ENCODE assay signal across 32 cellular contexts in genomic region chr4:46441116-46441859, GRCh38. TPM values are rescaled to one million over a fixed set of nuclear protein-coding genes. Genes with fewer than 3 reads are reported as not detected.
"Had no signal": no experiment of that assay in that cellular context is flagged by ENCODE, and none has a peak within 500 bp of the region (broad histone marks: within the 10 kb centered on the region; RNA-seq: fewer than 3 reads in every experiment).

No MANE protein-coding gene starts in this region.

- H3K27me3 Mint-ChIP-seq: activated CD4-positive, alpha-beta memory T cell treated with anti-CD3 and anti-CD28 coated beads, Interleukin-2, amount 10 ng/mL, durations not matched to agents 7 days and 5 days; activated CD4-positive, alpha-beta T cell treated with anti-CD3 and anti-CD28 coated beads, Interleukin-2, amount 10 ng/mL, durations not matched to agents 7 days and 5 days; activated naive CD8-positive, alpha-beta T cell treated with anti-CD3 and anti-CD28 coated beads, Interleukin-2, amount 50 U/mL, for 24 hours; activated T-cell treated with anti-CD3 and anti-CD28 coated beads, Interleukin-2, amount 50 U/mL, for 24 hours; activated T-helper 17 cell treated with anti-CD3 and anti-CD28 coated beads, Interleukin-2, amount 50 U/mL, for 72 hours; brain; effector memory CD8-positive, alpha-beta T cell; naive thymus-derived CD4-positive, alpha-beta T cell had no signal

- H3K4me1 Mint-ChIP-seq: activated CD4-positive, alpha-beta memory T cell treated with anti-CD3 and anti-CD28 coated beads, Interleukin-2, amount 10 ng/mL, durations not matched to agents 7 days and 5 days; activated CD4-positive, alpha-beta T cell treated with anti-CD3 and anti-CD28 coated beads, Interleukin-2, amount 10 ng/mL, durations not matched to agents 7 days and 5 days; activated naive CD8-positive, alpha-beta T cell treated with anti-CD3 and anti-CD28 coated beads, Interleukin-2, amount 50 U/mL, for 24 hours; activated T-helper 17 cell treated with anti-CD3 and anti-CD28 coated beads, Interleukin-2, amount 50 U/mL, for 72 hours; brain; naive thymus-derived CD4-positive, alpha-beta T cell; WTC11 had no signal

- H3K27me3 ChIP-seq: pancreas, testis, transverse colon had no signal

- H3K4me1 ChIP-seq: pancreas, prostate gland, testis, transverse colon had no signal

- H3K4me3 ChIP-seq: pancreas, prostate gland, skin epidermis, testis, transverse colon had no signal

- H3K27ac ChIP-seq: pancreas, prostate gland, skin epidermis, testis, transverse colon had no signal

- DNase-seq: activated CD4-positive, alpha-beta memory T cell treated with anti-CD3 and anti-CD28 coated beads, Interleukin-2, amount 10 ng/mL, durations not matched to agents 7 days and 5 days; activated CD4-positive, alpha-beta T cell treated with anti-CD3 and anti-CD28 coated beads for 1 hour; activated CD4-positive, alpha-beta T cell treated with anti-CD3 and anti-CD28 coated beads, Interleukin-2, amount 10 ng/mL, durations not matched to agents 7 days and 5 days; activated CD8-positive, alpha-beta memory T cell treated with anti-CD3 and anti-CD28 coated beads, Interleukin-2, amount 50 U/mL, for 48 hours; activated gamma-delta T cell treated with Interleukin-2 at 50 U/mL for 16 hours; activated naive CD4-positive, alpha-beta T cell treated with anti-CD3 and anti-CD28 coated beads, Interleukin-2, amount 50 U/mL, for 16 hours; activated naive CD8-positive, alpha-beta T cell treated with anti-CD3 and anti-CD28 coated beads, Interleukin-2, amount 50 U/mL, for 24 hours; activated T-cell treated with anti-CD3 and anti-CD28 coated beads, Interleukin-2, amount 50 U/mL, for 24 hours; cortex of kidney; effector memory CD8-positive, alpha-beta T cell; erythroblast; head of caudate nucleus; hippocampal formation; kidney; left colon; midbrain; naive thymus-derived CD4-positive, alpha-beta T cell; pancreas; retina; stimulated activated CD4-positive, alpha-beta T cell treated with anti-CD3 and anti-CD28 coated beads, Interleukin-12 subunit alpha, Interleukin-12 subunit beta, amount 100 ng/mL, for 4 hours; stimulated activated CD4-positive, alpha-beta T cell treated with anti-CD3 and anti-CD28 coated beads, Interleukin-4, amount 100 ng/mL, for 1 hour; stimulated activated naive CD8-positive, alpha-beta T cell treated with anti-CD3 and anti-CD28 coated beads, Interleukin-15, Interleukin-2, amounts not matched to agents 100 U/mL and 50 U/mL, for 24 hours; testis; transverse colon had no signal

- H3K9me3 ChIP-seq: pancreas, prostate gland, testis, transverse colon had no signal

- H3K27ac Mint-ChIP-seq: activated CD4-positive, alpha-beta memory T cell treated with anti-CD3 and anti-CD28 coated beads, Interleukin-2, amount 10 ng/mL, durations not matched to agents 7 days and 5 days; activated CD4-positive, alpha-beta T cell treated with anti-CD3 and anti-CD28 coated beads, Interleukin-2, amount 10 ng/mL, durations not matched to agents 7 days and 5 days; activated naive CD8-positive, alpha-beta T cell treated with anti-CD3 and anti-CD28 coated beads, Interleukin-2, amount 50 U/mL, for 24 hours; activated T-cell treated with anti-CD3 and anti-CD28 coated beads, Interleukin-2, amount 50 U/mL, for 24 hours; activated T-helper 17 cell treated with anti-CD3 and anti-CD28 coated beads, Interleukin-2, amount 50 U/mL, for 72 hours; brain; effector memory CD8-positive, alpha-beta T cell; naive thymus-derived CD4-positive, alpha-beta T cell; WTC11 had no signal

- H3K9me3 Mint-ChIP-seq: activated CD4-positive, alpha-beta memory T cell treated with anti-CD3 and anti-CD28 coated beads, Interleukin-2, amount 10 ng/mL, durations not matched to agents 7 days and 5 days had no signal

- H3K4me3 Mint-ChIP-seq: activated CD4-positive, alpha-beta memory T cell treated with anti-CD3 and anti-CD28 coated beads, Interleukin-2, amount 10 ng/mL, durations not matched to agents 7 days and 5 days; activated CD4-positive, alpha-beta T cell treated with anti-CD3 and anti-CD28 coated beads, Interleukin-2, amount 10 ng/mL, durations not matched to agents 7 days and 5 days; activated naive CD8-positive, alpha-beta T cell treated with anti-CD3 and anti-CD28 coated beads, Interleukin-2, amount 50 U/mL, for 24 hours; activated T-cell treated with anti-CD3 and anti-CD28 coated beads, Interleukin-2, amount 50 U/mL, for 24 hours; activated T-helper 17 cell treated with anti-CD3 and anti-CD28 coated beads, Interleukin-2, amount 50 U/mL, for 72 hours; brain; effector memory CD8-positive, alpha-beta T cell; naive thymus-derived CD4-positive, alpha-beta T cell; WTC11 had no signal

- H3K36me3 Mint-ChIP-seq: brain, WTC11 had no signal

- ATAC-seq: activated naive CD8-positive, alpha-beta T cell treated with anti-CD3 and anti-CD28 coated beads, Interleukin-2, amount 50 U/mL, for 24 hours; activated T-helper 17 cell treated with anti-CD3 and anti-CD28 coated beads, Interleukin-2, amount 50 U/mL, for 72 hours; effector memory CD8-positive, alpha-beta T cell; left colon; naive thymus-derived CD4-positive, alpha-beta T cell; pancreas; sciatic nerve; stimulated activated naive CD8-positive, alpha-beta T cell treated with anti-CD3 and anti-CD28 coated beads, Interleukin-15, Interleukin-2, amounts not matched to agents 100 U/mL and 50 U/mL, for 24 hours; WTC11 had no signal

- H3K36me3 ChIP-seq: pancreas, prostate gland, transverse colon had no signal

RNA-seq across cellular contexts. Expression of gene GABRA2, which starts 51.4 kb away (rescaled TPM):
- total RNA-seq: activated CD4-positive, alpha-beta memory T cell treated with anti-CD3 and anti-CD28 coated beads, Interleukin-2, amount 10 ng/mL, durations not matched to agents 7 days and 5 days; activated CD4-positive, alpha-beta T cell treated with anti-CD3 and anti-CD28 coated beads, Interleukin-2, amount 10 ng/mL, durations not matched to agents 7 days and 5 days; activated T-helper 17 cell treated with anti-CD3 and anti-CD28 coated beads, Interleukin-2, amount 50 U/mL, for 72 hours; naive thymus-derived CD4-positive, alpha-beta T cell; T-helper 1 cell treated with Interleukin-12 subunit alpha and Interleukin-12 subunit beta and Interleukin-4 antibody, amounts not matched to agents 30 ng/mL and 1 ng/mL, for 36 hours had no signal
- polyA plus RNA-seq: liver; naive thymus-derived CD4-positive, alpha-beta T cell had no signal
